In genomic region chr1:211635602-211636205, GRCh38 we compare ENCODE assay signal across 19 cellular contexts. TPM values are rescaled to one million over a fixed set of nuclear protein-coding genes. Genes with fewer than 3 reads are reported as not detected.
"Had no signal": no experiment of that assay in that cellular context is flagged by ENCODE, and none has a peak within 500 bp of the region (broad histone marks: within the 10 kb centered on the region; RNA-seq: fewer than 3 reads in every experiment).

No MANE protein-coding gene starts in this region.

- H3K27me3 Mint-ChIP-seq: activated naive CD4-positive, alpha-beta T cell treated with anti-CD3 and anti-CD28 coated beads, Interleukin-2, amount 50 U/mL, for 24 hours; central memory CD8-positive, alpha-beta T cell had no signal

- H3K27ac Mint-ChIP-seq: activated CD4-positive, alpha-beta memory T cell treated with anti-CD3 and anti-CD28 coated beads, Interleukin-2, amount 10 ng/mL, durations not matched to agents 7 days and 5 days had no signal

- H3K27me3 ChIP-seq: brain microvascular endothelial cell, esophagus muscularis mucosa, ovary had no signal

- H3K27ac ChIP-seq: brain microvascular endothelial cell, esophagus muscularis mucosa, ovary had no signal

- H3K4me3 Mint-ChIP-seq: activated CD4-positive, alpha-beta memory T cell treated with anti-CD3 and anti-CD28 coated beads, Interleukin-2, amount 10 ng/mL, durations not matched to agents 7 days and 5 days; activated naive CD4-positive, alpha-beta T cell treated with anti-CD3 and anti-CD28 coated beads, Interleukin-2, amount 50 U/mL, for 24 hours; central memory CD8-positive, alpha-beta T cell; neural crest cell; WTC11 had no signal

- H3K36me3 Mint-ChIP-seq: activated naive CD4-positive, alpha-beta T cell treated with anti-CD3 and anti-CD28 coated beads, Interleukin-2, amount 50 U/mL, for 24 hours; WTC11 had no signal

- H3K4me3 ChIP-seq: esophagus muscularis mucosa, ovary had no signal

- H3K4me1 Mint-ChIP-seq: activated naive CD4-positive, alpha-beta T cell treated with anti-CD3 and anti-CD28 coated beads, Interleukin-2, amount 50 U/mL, for 24 hours; central memory CD8-positive, alpha-beta T cell; neural crest cell had no signal

- H3K9me3 Mint-ChIP-seq: activated CD4-positive, alpha-beta memory T cell treated with anti-CD3 and anti-CD28 coated beads, Interleukin-2, amount 10 ng/mL, durations not matched to agents 7 days and 5 days; activated naive CD4-positive, alpha-beta T cell treated with anti-CD3 and anti-CD28 coated beads, Interleukin-2, amount 50 U/mL, for 24 hours; central memory CD8-positive, alpha-beta T cell; neural crest cell; WTC11 had no signal

- DNase-seq: activated CD4-positive, alpha-beta memory T cell treated with anti-CD3 and anti-CD28 coated beads, Interleukin-2, amount 10 ng/mL, durations not matched to agents 7 days and 5 days; activated CD4-positive, alpha-beta T cell treated with anti-CD3 and anti-CD28 coated beads for 4 hours; activated effector memory CD4-positive, alpha-beta T cell treated with anti-CD3 and anti-CD28 coated beads, Interleukin-2, amount 50 U/mL, for 16 hours; activated T-cell treated with anti-CD3 and anti-CD28 coated beads, Interleukin-2, amount 50 U/mL, for 48 hours; amygdala; brain microvascular endothelial cell; cortex of kidney; effector CD4-positive, alpha-beta T cell; foreskin melanocyte; head of caudate nucleus; midbrain; stimulated activated CD4-positive, alpha-beta T cell treated with anti-CD3 and anti-CD28 coated beads, Interleukin-12 subunit alpha, Interleukin-12 subunit beta, amount 100 ng/mL, for 4 hours; stimulated activated CD4-positive, alpha-beta T cell treated with anti-CD3 and anti-CD28 coated beads, Interleukin-2, amount 100 ng/mL, for 24 hours had no signal

- H3K36me3 ChIP-seq: brain microvascular endothelial cell, esophagus muscularis mucosa, ovary had no signal

- H3K9me3 ChIP-seq: esophagus muscularis mucosa, ovary had no signal

RNA-seq across cellular contexts. Expression of gene NEK2, which starts 39.7 kb away (rescaled TPM):
- total RNA-seq: esophagus muscularis mucosa had no signal
